Comparison of ENCODE assay signal across 18 cellular contexts in the genomic region with DNA sequence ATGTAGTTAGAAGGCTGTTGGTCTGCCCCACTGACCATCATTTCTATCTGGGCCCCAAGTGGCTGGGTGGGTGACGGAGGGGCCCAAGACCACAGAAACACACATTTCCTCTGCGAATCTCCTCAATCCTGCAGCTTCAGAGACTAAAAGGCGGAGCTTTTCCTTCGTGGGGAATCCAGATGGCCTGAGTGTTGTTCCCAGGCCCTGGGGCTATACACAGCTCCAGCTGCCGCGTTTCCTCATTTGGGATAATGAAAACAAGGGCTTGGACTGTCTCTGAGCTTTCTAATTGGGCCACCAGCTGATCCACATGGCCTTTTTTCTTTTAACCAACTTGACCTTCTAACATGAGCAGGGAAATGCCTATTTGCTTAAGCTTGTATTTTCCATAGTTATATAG.
DNase-seq lines count a peak whose midpoint lies in the region; ATAC-seq and TF ChIP-seq lines count a peak whose summit lies in the region.
"Had no signal": no experiment of that assay in that cellular context is flagged by ENCODE, and none has a peak within 500 bp of the region (broad histone marks: within the 10 kb centered on the region; RNA-seq: fewer than 3 reads in every experiment).

No MANE protein-coding gene starts in this region.

- TF ChIP-seq CTCF in esophagus squamous epithelium (IDR thresholded peaks at IDR 0.05) = no peak
- TF ChIP-seq CTCF in mucosa of descending colon (IDR thresholded peaks at IDR 0.05) = no peak

- DNase-seq in NCI-H748 (lab: John Stamatoyannopoulos, UW; ENCODE audit: unreplicated experiment) (peak; percentile 28), NCI-H748 treated with DMSO at 0.1 percent for 48 hours (lab: John Stamatoyannopoulos, UW) (no peak), esophagus squamous epithelium (lab: John Stamatoyannopoulos, UW) (no peak), mucosa of descending colon (peak in 1 of 3 donors; percentile 32), ureter (ENCODE audit: low spot score) (peak; percentile 39), amygdala (lab: John Stamatoyannopoulos, UW) (no peak)
- DNase-seq: 8988T; activated CD8-positive, alpha-beta memory T cell treated with anti-CD3 and anti-CD28 coated beads, Interleukin-2, amount 10 ng/mL, durations not matched to agents 7 days and 5 days; activated naive CD4-positive, alpha-beta T cell; CD8-positive, alpha-beta memory T cell; dermis blood vessel endothelial cell; IMR-90; naive thymus-derived CD8-positive, alpha-beta T cell; SHP77; stimulated activated CD4-positive, alpha-beta T cell treated with anti-CD3 and anti-CD28 coated beads, Interleukin-2, amount 100 ng/mL, for 24 hours had no signal

- H3K4me1 ChIP-seq in esophagus squamous epithelium (peaks cover 6 to 37% (median 19%) of the 10 kb centered on the region in 3 donors), mucosa of descending colon (ENCODE audit: low read depth) (no peaks in the 10 kb centered on the region)

- H3K4me3 ChIP-seq in esophagus squamous epithelium (no peak overlapping the region), mucosa of descending colon (no peak overlapping the region)

- H3K27me3 ChIP-seq in esophagus squamous epithelium = no peaks in the 10 kb centered on the region

- no peak for TF ChIP-seq POLR2A in esophagus squamous epithelium (IDR thresholded peaks at IDR 0.05)

- H3K36me3 ChIP-seq in esophagus squamous epithelium (no peaks in the 10 kb centered on the region), mucosa of descending colon (ENCODE audit: low read depth) (no peaks in the 10 kb centered on the region)

- WGBS in esophagus squamous epithelium, 2 donors = 40 to 47% methylated on average over 6 of the region's 6 CpGs

- peak overlapping the region; percentile 4 to 67 (median 36) for H3K27ac ChIP-seq in esophagus squamous epithelium

- H3K9me3 ChIP-seq in esophagus squamous epithelium = no peaks in the 10 kb centered on the region
- H3K9me3 ChIP-seq in mucosa of descending colon = no peaks in the 10 kb centered on the region

- intact Hi-C loops in esophagus squamous epithelium (cut with DNase I) = no loop called here
- intact Hi-C loops in mucosa of descending colon (cut with DNase I, micrococcal nuclease) = no loop called here

- ATAC-seq in mucosa of descending colon = peak; percentile 22
- ATAC-seq in GM18858 (IDR thresholded peaks at IDR 0.05; ENCODE audit: unreplicated experiment) = no peak
- no peak for ATAC-seq in GM21390 (IDR thresholded peaks at IDR 0.05; ENCODE audit: unreplicated experiment)
- ATAC-seq: activated CD4-positive, CD25-positive, alpha-beta regulatory T cell treated with anti-CD3 and anti-CD28 coated beads, Interleukin-2, amount 50 U/mL, for 24 hours; activated CD8-positive, alpha-beta memory T cell treated with anti-CD3 and anti-CD28 coated beads, Interleukin-2, amount 10 ng/mL, durations not matched to agents 7 days and 5 days; naive thymus-derived CD8-positive, alpha-beta T cell had no signal

Comparison
In these comparisons a context has a peak if more than half of its experiments do, and no peak if none do; other contexts are left out.
1. DNase-seq: peak in NCI-H748 (single experiment) and ureter (single experiment); none in NCI-H748 treated with DMSO at 0.1 percent for 48 hours (single experiment), esophagus squamous epithelium (single experiment) and amygdala (0 of 56).